In the genomic region with DNA sequence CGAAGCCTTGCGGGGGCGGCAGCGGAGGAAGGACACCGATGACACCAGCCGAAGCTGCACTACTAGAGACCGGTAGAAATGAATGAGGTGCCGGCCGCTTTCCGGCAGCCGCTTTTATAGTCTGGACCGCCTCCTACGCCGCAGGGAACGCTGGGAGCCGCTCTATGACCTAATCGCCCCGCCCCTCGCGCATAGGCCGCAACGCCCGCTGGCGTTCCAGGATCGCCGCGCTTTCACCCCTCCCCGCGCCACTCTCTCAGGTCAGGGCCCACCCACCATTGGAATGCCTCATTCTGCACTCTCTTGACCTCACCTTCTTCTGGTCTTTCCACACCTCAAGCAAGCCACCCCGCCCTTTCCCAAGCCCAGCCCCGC, we compare ENCODE assay signal across 8 cellular contexts. TPM values are rescaled to one million over a fixed set of nuclear protein-coding genes. Genes with fewer than 3 reads are reported as not detected.
DNase-seq lines count a peak whose midpoint lies in the region; ATAC-seq and TF ChIP-seq lines count a peak whose summit lies in the region.

A gene (minus strand): TSS at position 89 of the 375 bp plus-strand sequence. CDS start 170 bp downstream, outside the sequence.

- peak; percentile 58 for ATAC-seq in GM19035 (IDR thresholded peaks at IDR 0.05; ENCODE audit: unreplicated experiment)
- peak; percentile 66 for ATAC-seq in HG03354 (IDR thresholded peaks at IDR 0.05; ENCODE audit: poor library complexity, severe bottlenecking, unreplicated experiment)

- TF ChIP-seq CTCF in chondrocyte (IDR thresholded peaks at IDR 0.05) (no peak), kidney epithelial cell (IDR thresholded peaks at IDR 0.05; ENCODE audit: insufficient read depth, low read length, poor library complexity, severe bottlenecking) (no peak)

- peaks cover 49% of the 10 kb centered on the region for H3K36me3 Mint-ChIP-seq in chondrocyte (ENCODE audit: low read depth)

- H3K36me3 ChIP-seq in kidney epithelial cell (ENCODE audit: control insufficient read depth, insufficient read depth, low read length) = peaks cover 4% of the 10 kb centered on the region

- H3K27ac Mint-ChIP-seq in chondrocyte (ENCODE audit: unreplicated experiment) = peak within 1 kb of the TSS; percentile 100

- H3K4me1 Mint-ChIP-seq in chondrocyte (ENCODE audit: low read depth) = peaks cover 52% of the 10 kb centered on the region

- DNase-seq in AG08396 (ENCODE audit: low spot score) = peak; percentile 96
- peak; percentile 99 for DNase-seq in NCI-H510A treated with DMSO at 0.1 percent for 48 hours (lab: John Stamatoyannopoulos, UW)
- peak; percentile 97 for DNase-seq in activated CD4-positive, alpha-beta T cell treated with anti-CD3 and anti-CD28 coated beads for 1 hour
- DNase-seq in chondrocyte (ENCODE audit: low spot score) = peak; percentile 97
- DNase-seq in kidney epithelial cell (ENCODE audit: low read depth) = peak; percentile 85
- peak; percentile 99 for DNase-seq in stimulated activated CD4-positive, alpha-beta T cell treated with anti-CD3 and anti-CD28 coated beads, Interleukin-15, amount 100 ng/mL, for 24 hours

- peak within 1 kb of the TSS; percentile 100 for H3K4me3 ChIP-seq in kidney epithelial cell (ENCODE audit: low read depth, low read length)

- no peaks in the 10 kb centered on the region for H3K27me3 ChIP-seq in kidney epithelial cell (ENCODE audit: control insufficient read depth, insufficient read depth, low read length)

- H3K4me3 Mint-ChIP-seq in chondrocyte (ENCODE audit: unreplicated experiment) = peak within 1 kb of the TSS; percentile 100

- no peaks in the 10 kb centered on the region for H3K27me3 Mint-ChIP-seq in chondrocyte (ENCODE audit: low read depth)

- no peaks in the 10 kb centered on the region for H3K9me3 Mint-ChIP-seq in chondrocyte (ENCODE audit: low read depth)

RNA-seq across cellular contexts. Expression of the gene that starts here (rescaled TPM):
- total RNA-seq in chondrocyte (582 to 747 TPM (median 611 TPM) in 3 replicates), kidney epithelial cell (614 and 1,044 TPM in 2 replicates)

Comparison
In these comparisons a context has a peak if more than half of its experiments do, and no peak if none do; other contexts are left out.
1. Peak in every context shown above with its lines: DNase-seq, ATAC-seq and H3K4me3 ChIP-seq.